ENCODE assay signal across 8 cellular contexts in genomic region chr3:120595788-120596115, GRCh38. TPM values are rescaled to one million over a fixed set of nuclear protein-coding genes. Genes with fewer than 3 reads are reported as not detected.
DNase-seq lines count a peak whose midpoint lies in the region; TF ChIP-seq lines count a peak whose summit lies in the region.

No MANE protein-coding gene starts in this region.

- no peaks in the 10 kb centered on the region; the same call in 1 of the 2 replicates for H3K4me1 ChIP-seq in SJSA1 (replicated peaks)

- DNase-seq in SJSA1 (ENCODE audit: low read depth in 1 of 2, low spot score in 2 of 2) (no peak), fibroblast of mammary gland (ENCODE audit: low read depth) (no peak), putamen (ENCODE audit: low spot score) (peak; percentile 15), NCI-H1417 treated with DMSO at 0.1 percent for 48 hours (lab: John Stamatoyannopoulos, UW) (no peak), NK-92 (lab: John Stamatoyannopoulos, UW; ENCODE audit: unreplicated experiment) (no peak), GM10248 (ENCODE audit: extremely low spot score) (no peak), LoVo (ENCODE audit: low spot score) (no peak)

- H3K9me3 ChIP-seq in SJSA1 (replicated peaks), result no peaks in the 10 kb centered on the region

- TF ChIP-seq CTCF in fibroblast of mammary gland (conservative IDR thresholded peaks at IDR 0.05; ENCODE audit: control insufficient read depth, insufficient read depth, low read depth, low read length) (no peak), GM10248 (IDR thresholded peaks at IDR 0.05; ENCODE audit: control extremely low read depth, extremely low read depth, low read depth, missing control alignments) (no peak)

- CTCF ChIA-PET in GM10248 (lab: Yijun Ruan, JAX), result interaction anchor here (0.7 to 3.2 kb wide), 13 partner anchors 9 to 200 kb away, joined by 3 to 20 read pairs (median 4); partner anchors contain the start of gene GTF2E1

- peaks cover 40% of the 10 kb centered on the region for H3K36me3 ChIP-seq in SJSA1

- peak overlapping the region; percentile 72 for H3K4me3 ChIP-seq in GM08714 (ENCODE audit: low read length)
- H3K4me3 ChIP-seq in SJSA1, result peak overlapping the region; percentile 73
- peak overlapping the region; percentile 74 for H3K4me3 ChIP-seq in fibroblast of mammary gland (ENCODE audit: control insufficient read depth, low read depth, low read length)

- POLR2A ChIA-PET in GM10248 (lab: Yijun Ruan, JAX), result interaction anchor here (0.9 to 1.0 kb wide), 2 partner anchors 30 to 146 kb away, joined by 3 to 6 read pairs; partner anchors contain the start of genes GTF2E1 and RABL3

- H3K27me3 ChIP-seq in SJSA1 (replicated peaks), result no peaks in the 10 kb centered on the region

- no peak overlapping the region for H3K27ac ChIP-seq in SJSA1

RNA-seq across cellular contexts. Expression of gene NDUFB4, which starts 0.4 kb away (rescaled TPM):
- total RNA-seq in SJSA1 (2014; rRNA removed; shearing (Covaris generic)), result 84.1 and 135 TPM in 2 replicates
